Comparison of ENCODE assay signal across 8 cellular contexts in the genomic region with DNA sequence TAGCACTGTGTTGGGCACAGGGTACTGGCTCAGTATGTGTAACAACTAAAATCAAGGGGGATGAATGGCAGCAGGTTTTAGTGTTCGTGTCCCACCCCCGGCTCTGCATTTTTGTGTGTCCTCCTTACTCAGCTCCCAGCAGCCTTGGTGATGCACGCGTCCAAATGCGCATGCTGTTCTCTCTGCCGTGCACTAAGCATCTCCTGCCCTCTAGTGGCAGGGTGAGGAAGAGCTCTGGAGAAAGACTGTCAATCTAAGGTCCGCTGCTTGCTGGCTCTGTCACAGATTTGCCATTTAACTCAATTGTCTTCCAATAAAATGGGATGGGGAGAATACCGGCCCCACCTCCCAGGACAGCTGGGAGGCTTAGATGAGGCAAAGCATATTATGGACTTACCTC.
DNase-seq lines count a peak whose midpoint lies in the region; ATAC-seq and TF ChIP-seq lines count a peak whose summit lies in the region.

No MANE protein-coding gene starts in this region.

- peaks cover 1% of the 10 kb centered on the region for H3K9me3 Mint-ChIP-seq in activated naive CD4-positive, alpha-beta T cell treated with anti-CD3 and anti-CD28 coated beads for 36 hours

- no peaks in the 10 kb centered on the region for H3K79me2 ChIP-seq in smooth muscle cell (ENCODE audit: low read depth)

- no peaks in the 10 kb centered on the region for H3K36me3 Mint-ChIP-seq in activated naive CD4-positive, alpha-beta T cell treated with anti-CD3 and anti-CD28 coated beads for 36 hours (ENCODE audit: low read depth)

- H3K4me1 Mint-ChIP-seq in activated naive CD4-positive, alpha-beta T cell treated with anti-CD3 and anti-CD28 coated beads for 36 hours (ENCODE audit: low read depth): no peaks in the 10 kb centered on the region

- no peak overlapping the region for H3K9ac ChIP-seq in smooth muscle cell (ENCODE audit: low read depth)

- no peaks in the 10 kb centered on the region for H3K36me3 ChIP-seq in smooth muscle cell (ENCODE audit: low read depth)

- H2AFZ ChIP-seq in smooth muscle cell (ENCODE audit: low read depth): no peak overlapping the region

- intact Hi-C loops in activated naive CD4-positive, alpha-beta T cell treated with anti-CD3 and anti-CD28 coated beads for 36 hours (cut with micrococcal nuclease): no loop called here

- no peaks in the 10 kb centered on the region for H3F3A ChIP-seq in smooth muscle cell (ENCODE audit: low read depth)

- no peak for ATAC-seq in HG03045 (IDR thresholded peaks at IDR 0.05; ENCODE audit: unreplicated experiment)
- no peak for ATAC-seq in GM19351 (IDR thresholded peaks at IDR 0.05; ENCODE audit: unreplicated experiment)

- H3K27ac ChIP-seq in smooth muscle cell (ENCODE audit: low read depth): no peak overlapping the region

- H3K4me3 Mint-ChIP-seq in activated naive CD4-positive, alpha-beta T cell treated with anti-CD3 and anti-CD28 coated beads for 36 hours: no peak overlapping the region

- no peaks in the 10 kb centered on the region for H3K9me3 ChIP-seq in smooth muscle cell (replicated peaks; ENCODE audit: low read depth)

- H3K27me3 ChIP-seq in smooth muscle cell (ENCODE audit: low read depth): no peaks in the 10 kb centered on the region

- H3K4me2 ChIP-seq in smooth muscle cell: no peak overlapping the region

- no peak for TF ChIP-seq POLR2A in erythroblast (IDR thresholded peaks at IDR 0.05; ENCODE audit: low read length)

- H4K20me1 ChIP-seq in smooth muscle cell (ENCODE audit: low read depth): no peaks in the 10 kb centered on the region

- TF ChIP-seq CTCF in smooth muscle cell (IDR thresholded peaks at IDR 0.05; ENCODE audit: borderline replicate concordance, insufficient read depth, poor library complexity, severe bottlenecking): peak; percentile 53

- 80% methylated on average over 8 of the region's 8 CpGs for WGBS in smooth muscle cell (ENCODE audit: low lambda C conversion rate)

- DNase-seq in activated naive CD4-positive, alpha-beta T cell treated with anti-CD3 and anti-CD28 coated beads for 36 hours: peak; percentile 33
- no peak for DNase-seq in activated naive CD4-positive, alpha-beta T cell treated with anti-CD3 and anti-CD28 coated beads, Interleukin-2, amount 50 U/mL, for 16 hours
- DNase-seq in NCI-H774 (lab: John Stamatoyannopoulos, UW): peak; percentile 5
- DNase-seq in erythroblast (lab: John Stamatoyannopoulos, UW): peak; percentile 17 to 33
- no peak for DNase-seq in smooth muscle cell (lab: John Stamatoyannopoulos, UW; ENCODE audit: unreplicated experiment)
- DNase-seq in kidney glomerular epithelial cell (lab: John Stamatoyannopoulos, UW): no peak

- H3K4me3 ChIP-seq in smooth muscle cell: no peak overlapping the region

- H3K27ac Mint-ChIP-seq in activated naive CD4-positive, alpha-beta T cell treated with anti-CD3 and anti-CD28 coated beads for 36 hours: no peak overlapping the region

- H3K4me1 ChIP-seq in smooth muscle cell (ENCODE audit: low read depth): no peaks in the 10 kb centered on the region

- peaks cover 22% of the 10 kb centered on the region for H3K27me3 Mint-ChIP-seq in activated naive CD4-positive, alpha-beta T cell treated with anti-CD3 and anti-CD28 coated beads for 36 hours (ENCODE audit: low read depth)

- CTCF ChIA-PET in activated naive CD4-positive, alpha-beta T cell treated with anti-CD3 and anti-CD28 coated beads for 36 hours (lab: Charles Lee): interaction anchor here (0.6 to 4.2 kb wide), 16 partner anchors 9 to 1404 kb away, joined by 3 to 58 read pairs (median 4); a partner anchor contains a TSS

Comparison
In these comparisons a context has a peak if more than half of its experiments do, and no peak if none do; other contexts are left out.
1. DNase-seq: peak in activated naive CD4-positive, alpha-beta T cell treated with anti-CD3 and anti-CD28 coated beads for 36 hours (single experiment), NCI-H774 (single experiment) and erythroblast (2 of 2); none in activated naive CD4-positive, alpha-beta T cell treated with anti-CD3 and anti-CD28 coated beads, Interleukin-2, amount 50 U/mL, for 16 hours (single experiment), smooth muscle cell (single experiment) and kidney glomerular epithelial cell (single experiment).